Comparison of ENCODE assay signal across 9 cellular contexts in genomic region chr19:10074153-10074552, GRCh38. TPM values are rescaled to one million over a fixed set of nuclear protein-coding genes. Genes with fewer than 3 reads are reported as not detected.
DNase-seq lines count a peak whose midpoint lies in the region; ATAC-seq and TF ChIP-seq lines count a peak whose summit lies in the region.
"Had no signal": no experiment of that assay in that cellular context is flagged by ENCODE, and none has a peak within 500 bp of the region (broad histone marks: within the 10 kb centered on the region; RNA-seq: fewer than 3 reads in every experiment).

No MANE protein-coding gene starts in this region.

- intact Hi-C loops in activated CD4-positive, alpha-beta T cell treated with anti-CD3 and anti-CD28 coated beads for 36 hours (cut with DNase I, micrococcal nuclease): loop anchor here (1.0 to 2.0 kb wide), 3 partner anchors 39 to 176 kb away; no protein-coding TSS in a partner anchor
- intact Hi-C loops in stomach (cut with DNase I; ENCODE audit: low total_unique reads): no loop called here

- peak; percentile 48 for TF ChIP-seq RAD21 in Ishikawa (IDR thresholded peaks at IDR 0.05; ENCODE audit: low read depth)

- no peak for TF ChIP-seq POLR2A in stomach (IDR thresholded peaks at IDR 0.05)

- WGBS in stomach, 5 donors: 45 to 77% (median 57%) methylated on average over 2 of the region's 2 CpGs

- H3K9me3 ChIP-seq in stomach: peaks cover 0 to 14% (median 7%) of the 10 kb centered on the region in 4 donors

- peak; percentile 34 for TF ChIP-seq CTCF in fibroblast of villous mesenchyme (IDR thresholded peaks at IDR 0.05; ENCODE audit: insufficient read depth, low read depth, low read length)
- TF ChIP-seq CTCF in stomach (IDR thresholded peaks at IDR 0.05): peak in 1 of 7 experiments; percentile 13

- TF ChIP-seq EP300 in Ishikawa (IDR thresholded peaks at IDR 0.05; ENCODE audit: borderline replicate concordance) (no peak), stomach (IDR thresholded peaks at IDR 0.05) (no peak)

- POLR2A ChIA-PET in activated CD4-positive, alpha-beta T cell treated with anti-CD3 and anti-CD28 coated beads for 36 hours (lab: Charles Lee): no interaction called here

- peak; percentile 90 for ATAC-seq in activated CD4-positive, alpha-beta T cell treated with anti-CD3 and anti-CD28 coated beads for 36 hours
- peak; percentile 38 to 52 for ATAC-seq in stimulated activated naive B cell treated with anti-CD40 and anti-IgM and Interleukin-4, amounts not matched to agents 10 μg/mL and 1 μg/mL and 100 μg/mL, for 72 hours (replicated peaks)
- no peak for ATAC-seq in HG03280 (IDR thresholded peaks at IDR 0.05; ENCODE audit: unreplicated experiment)

- H3K27me3 ChIP-seq in stomach: peaks cover 0 to 23% (median 0%) of the 10 kb centered on the region in 3 donors

- DNase-seq in COR-L47 (lab: John Stamatoyannopoulos, UW): peak; percentile 16
- DNase-seq in activated CD4-positive, alpha-beta T cell treated with anti-CD3 and anti-CD28 coated beads for 36 hours: peak; percentile 70
- peak; percentile 24 for DNase-seq in fibroblast of villous mesenchyme (ENCODE audit: low read depth)
- no peak for DNase-seq in stimulated activated naive B cell treated with anti-CD40 and anti-IgM and Interleukin-4, amounts not matched to agents 10 μg/mL and 1 μg/mL and 100 μg/mL, for 72 hours
- no peak for DNase-seq in UCSD-AML1 (lab: John Stamatoyannopoulos, UW; ENCODE audit: unreplicated experiment)
- DNase-seq in stomach: no peak

- H3K9me3 Mint-ChIP-seq in activated CD4-positive, alpha-beta T cell treated with anti-CD3 and anti-CD28 coated beads for 36 hours (ENCODE audit: low read depth): no peaks in the 10 kb centered on the region
- H3K9me3 Mint-ChIP-seq in stimulated activated naive B cell treated with anti-CD40 and anti-IgM and Interleukin-4, amounts not matched to agents 10 μg/mL and 1 μg/mL and 100 μg/mL, for 72 hours: peaks cover 11 to 14% of the 10 kb centered on the region in 2 donors

- no peaks in the 10 kb centered on the region for H3K4me1 ChIP-seq in stomach

- peaks cover 1% of the 10 kb centered on the region for H3K27me3 Mint-ChIP-seq in activated CD4-positive, alpha-beta T cell treated with anti-CD3 and anti-CD28 coated beads for 36 hours
- peaks cover 15 to 38% of the 10 kb centered on the region in 2 donors for H3K27me3 Mint-ChIP-seq in stimulated activated naive B cell treated with anti-CD40 and anti-IgM and Interleukin-4, amounts not matched to agents 10 μg/mL and 1 μg/mL and 100 μg/mL, for 72 hours

- H3K4me3 Mint-ChIP-seq in activated CD4-positive, alpha-beta T cell treated with anti-CD3 and anti-CD28 coated beads for 36 hours: no peak overlapping the region
- no peak overlapping the region for H3K4me3 Mint-ChIP-seq in stimulated activated naive B cell treated with anti-CD40 and anti-IgM and Interleukin-4, amounts not matched to agents 10 μg/mL and 1 μg/mL and 100 μg/mL, for 72 hours
- H3K4me3 Mint-ChIP-seq: IgD-negative memory B cell had no signal

- H3K27ac Mint-ChIP-seq in activated CD4-positive, alpha-beta T cell treated with anti-CD3 and anti-CD28 coated beads for 36 hours: no peak overlapping the region
- no peak overlapping the region for H3K27ac Mint-ChIP-seq in stimulated activated naive B cell treated with anti-CD40 and anti-IgM and Interleukin-4, amounts not matched to agents 10 μg/mL and 1 μg/mL and 100 μg/mL, for 72 hours
- H3K27ac Mint-ChIP-seq: IgD-negative memory B cell had no signal

- H3K36me3 Mint-ChIP-seq in activated CD4-positive, alpha-beta T cell treated with anti-CD3 and anti-CD28 coated beads for 36 hours (ENCODE audit: low read depth): no peaks in the 10 kb centered on the region
- peaks cover 3 to 6% of the 10 kb centered on the region in 2 donors for H3K36me3 Mint-ChIP-seq in stimulated activated naive B cell treated with anti-CD40 and anti-IgM and Interleukin-4, amounts not matched to agents 10 μg/mL and 1 μg/mL and 100 μg/mL, for 72 hours
- H3K36me3 Mint-ChIP-seq: IgD-negative memory B cell had no signal

- no peaks in the 10 kb centered on the region for H3K4me1 Mint-ChIP-seq in activated CD4-positive, alpha-beta T cell treated with anti-CD3 and anti-CD28 coated beads for 36 hours
- peaks cover 0 to 3% of the 10 kb centered on the region in 2 donors for H3K4me1 Mint-ChIP-seq in stimulated activated naive B cell treated with anti-CD40 and anti-IgM and Interleukin-4, amounts not matched to agents 10 μg/mL and 1 μg/mL and 100 μg/mL, for 72 hours
- H3K4me1 Mint-ChIP-seq: IgD-negative memory B cell had no signal

- no peaks in the 10 kb centered on the region for H3K36me3 ChIP-seq in stomach

- H3K4me3 ChIP-seq in fibroblast of villous mesenchyme (ENCODE audit: low read depth, low read length) (no peak overlapping the region), stomach (no peak overlapping the region)

- no peak overlapping the region for H3K27ac ChIP-seq in stomach

- CTCF ChIA-PET in activated CD4-positive, alpha-beta T cell treated with anti-CD3 and anti-CD28 coated beads for 36 hours (lab: Charles Lee): interaction anchor here (0.8 to 1.6 kb wide), 2 partner anchors 11 to 16 kb away, joined by 4 to 5 read pairs; no protein-coding TSS in a partner anchor

TF ChIP-seq in Ishikawa, 13 proteins besides CTCF, POLR2A, EP300 and RAD21:
- no peak for TF ChIP-seq CEBPB (IDR thresholded peaks at IDR 0.05)
- TF ChIP-seq, protein P1, sequence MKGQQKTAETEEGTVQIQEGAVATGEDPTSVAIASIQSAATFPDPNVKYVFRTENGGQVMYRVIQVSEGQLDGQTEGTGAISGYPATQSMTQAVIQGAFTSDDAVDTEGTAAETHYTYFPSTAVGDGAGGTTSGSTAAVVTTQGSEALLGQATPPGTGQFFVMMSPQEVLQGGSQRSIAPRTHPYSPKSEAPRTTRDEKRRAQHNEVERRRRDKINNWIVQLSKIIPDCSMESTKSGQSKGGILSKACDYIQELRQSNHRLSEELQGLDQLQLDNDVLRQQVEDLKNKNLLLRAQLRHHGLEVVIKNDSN (IDR thresholded peaks at IDR 0.05): peak; percentile 77

RNA-seq across cellular contexts. Expression of gene SHFL, which starts 12.0 kb away (rescaled TPM):
- 10 to 100 TPM; 49.8 to 62.6 TPM for total RNA-seq in activated CD4-positive, alpha-beta T cell treated with anti-CD3 and anti-CD28 coated beads for 36 hours
- total RNA-seq in fibroblast of villous mesenchyme (24.2 and 25.9 TPM in 2 replicates), stomach (10 to 100 TPM in 4 of 5 donors, 1 to 10 TPM in 1; 7.0 to 62.0 (median 21.4) TPM)
- 10 to 100 TPM; 25.3 to 34.1 (median 25.7) TPM for polyA plus RNA-seq in stomach

RNA-seq across cellular contexts. Expression of gene ANGPTL6, which starts 28.3 kb away (rescaled TPM):
- total RNA-seq in activated CD4-positive, alpha-beta T cell treated with anti-CD3 and anti-CD28 coated beads for 36 hours: 10 to 100 TPM; 10.4 to 14.1 TPM
- total RNA-seq in fibroblast of villous mesenchyme (under 0.01 TPM in 1 of 2 replicates, not detected in the other), stomach (1 to 10 TPM in 2 of 5 donors, not detected in 3; 5.1 to 5.2 TPM)
- polyA plus RNA-seq in stomach: 1 to 10 TPM in 1 of 3 donors, under 1 TPM in 2; 0.68 to 2.3 (median 0.75) TPM

RNA-seq across cellular contexts. Expression of gene PPAN, which starts 32.0 kb away (rescaled TPM):
- total RNA-seq in activated CD4-positive, alpha-beta T cell treated with anti-CD3 and anti-CD28 coated beads for 36 hours: 100 to 1,000 TPM; 139 to 149 TPM
- total RNA-seq in fibroblast of villous mesenchyme: 23.8 and 28.1 TPM in 2 replicates
- total RNA-seq in stomach: 10 to 100 TPM in 4 of 5 donors, 1 to 10 TPM in 1; 1.2 to 39.7 (median 20.4) TPM
- 10 to 100 TPM; 33.8 to 52.3 (median 41.4) TPM for polyA plus RNA-seq in stomach

RNA-seq across cellular contexts. Expression of gene P2RY11, which starts 37.3 kb away (rescaled TPM):
- total RNA-seq in activated CD4-positive, alpha-beta T cell treated with anti-CD3 and anti-CD28 coated beads for 36 hours: 10 to 100 TPM; 46.4 to 52.1 TPM
- 0.43 and 1.9 TPM in 2 replicates for total RNA-seq in fibroblast of villous mesenchyme
- total RNA-seq in stomach: 10 to 100 TPM in 2 of 5 donors, 1 to 10 TPM in 3; 1.8 to 24.8 (median 3.2) TPM
- 1 to 10 TPM; 4.9 to 7.8 (median 5.1) TPM for polyA plus RNA-seq in stomach

RNA-seq across cellular contexts. Expression of gene EIF3G, which starts 45.5 kb away (rescaled TPM):
- 100 to 1,000 TPM; 230 to 253 TPM for total RNA-seq in activated CD4-positive, alpha-beta T cell treated with anti-CD3 and anti-CD28 coated beads for 36 hours
- total RNA-seq in fibroblast of villous mesenchyme (244 and 264 TPM in 2 replicates), stomach (100 to 1,000 TPM; 144 to 324 (median 252) TPM)
- 100 to 1,000 TPM; 206 to 324 (median 225) TPM for polyA plus RNA-seq in stomach

Comparison
In these comparisons a context has a peak if more than half of its experiments do, and no peak if none do; other contexts are left out.
1. DNase-seq: peak in COR-L47 (single experiment), activated CD4-positive, alpha-beta T cell treated with anti-CD3 and anti-CD28 coated beads for 36 hours (single experiment) and fibroblast of villous mesenchyme (single experiment); none in stimulated activated naive B cell treated with anti-CD40 and anti-IgM and Interleukin-4, amounts not matched to agents 10 μg/mL and 1 μg/mL and 100 μg/mL, for 72 hours (single experiment), UCSD-AML1 (single experiment) and stomach (single experiment).